8 cellular contexts compared by ENCODE assay signal in genomic region chr19:43503501-43504425, GRCh38. TPM values are rescaled to one million over a fixed set of nuclear protein-coding genes. Genes with fewer than 3 reads are reported as not detected.
DNase-seq lines count a peak whose midpoint lies in the region; ATAC-seq, FAIRE-seq and TF ChIP-seq lines count a peak whose summit lies in the region.

No MANE protein-coding gene starts in this region.

- peaks cover 0 to 23% of the 10 kb centered on the region in 2 donors for H3K36me3 ChIP-seq in psoas muscle (ENCODE audit: insufficient read depth in 1 of 2, low read depth in 1 of 2)

- H3K4me3 ChIP-seq in psoas muscle, result peak overlapping the region; percentile 79

- peaks cover 11% of the 10 kb centered on the region for H3K4me1 ChIP-seq in psoas muscle

- peak overlapping the region; percentile 75 for H3K27ac ChIP-seq in psoas muscle

- H3K27me3 ChIP-seq in psoas muscle (ENCODE audit: insufficient read depth in 3 of 3, low read length in 2 of 3), result no peaks in the 10 kb centered on the region

- ATAC-seq in HG02678 (IDR thresholded peaks at IDR 0.05; ENCODE audit: unreplicated experiment) (peak; percentile 88), left ventricle myocardium superior (peak; percentile 98), psoas muscle (peak; percentile 99 to 100 (median 99))

- peak; percentile 62 for DNase-seq in NCI-H128 (lab: John Stamatoyannopoulos, UW; ENCODE audit: unreplicated experiment)
- peak; percentile 100 for DNase-seq in T follicular helper cell (ENCODE audit: low read depth)
- DNase-seq in amniotic epithelial cell (ENCODE audit: low read depth), result peak; percentile 75
- peak; percentile 99 for DNase-seq in left ventricle myocardium superior
- peak; percentile 97 to 98 for DNase-seq in psoas muscle
- DNase-seq in urothelium cell line (ENCODE audit: low spot score), result peak; percentile 99

- intact Hi-C loops in left ventricle myocardium superior (cut with micrococcal nuclease) (no loop called here), psoas muscle (cut with DNase I) (loop anchor here (5.0 kb wide), 2 partner anchors 36 to 41 kb away; partner anchors contain the start of gene LYPD3 (in 1 of the 2))

- TF ChIP-seq CTCF in GM12872 (IDR thresholded peaks at IDR 0.05; ENCODE audit: insufficient read depth, low read depth, low read length) (peak; percentile 39; the same call in 2 of the 3 replicates), psoas muscle (IDR thresholded peaks at IDR 0.05) (no peak)

- WGBS in psoas muscle, 3 donors, result 1 to 2% (median 1%) methylated on average over 63 to 64 of the region's 64 CpGs

- no peak for FAIRE-seq in urothelium cell line (lab: Jason Lieb, UNC)

- H3K9me3 ChIP-seq in psoas muscle, result no peaks in the 10 kb centered on the region

RNA-seq across cellular contexts. Expression of gene PHLDB3, which starts 0.8 kb away (rescaled TPM):
- total RNA-seq in left ventricle myocardium superior (6.0 TPM), psoas muscle (1 to 10 TPM; 3.1 to 5.7 (median 4.5) TPM)
- polyA plus RNA-seq in psoas muscle, result 1 to 10 TPM; 2.0 to 4.7 (median 3.2) TPM

RNA-seq across cellular contexts. Expression of gene ETHE1, which starts 23.2 kb away (rescaled TPM):
- total RNA-seq in left ventricle myocardium superior (16.2 TPM), psoas muscle (10 to 100 TPM; 13.0 to 20.9 (median 16.6) TPM)
- polyA plus RNA-seq in psoas muscle, result 10 to 100 TPM; 18.5 to 22.8 (median 20.3) TPM

RNA-seq across cellular contexts. Expression of gene ZNF575, which starts 29.2 kb away (rescaled TPM):
- 1.8 TPM for total RNA-seq in left ventricle myocardium superior
- 1 to 10 TPM in 3 of 4 donors, under 1 TPM in 1; 0.40 to 1.6 (median 1.2) TPM for total RNA-seq in psoas muscle
- 1 to 10 TPM in 1 of 3 donors, under 1 TPM in 2; 0.23 to 1.1 (median 0.35) TPM for polyA plus RNA-seq in psoas muscle

RNA-seq across cellular contexts. Expression of gene LYPD3, which starts 38.4 kb away (rescaled TPM):
- total RNA-seq in left ventricle myocardium superior (0.15 TPM), psoas muscle (not detected)
- polyA plus RNA-seq in psoas muscle, result under 1 TPM in 2 of 3 donors, not detected in 1; 0.12 to 0.26 TPM

Comparison
In these comparisons a context has a peak if more than half of its experiments do, and no peak if none do; other contexts are left out.
1. Peak in every context shown above with its lines: DNase-seq, ATAC-seq, H3K4me3 ChIP-seq and H3K27ac ChIP-seq.